ENCODE assay signal across 33 cellular contexts in the genomic region with DNA sequence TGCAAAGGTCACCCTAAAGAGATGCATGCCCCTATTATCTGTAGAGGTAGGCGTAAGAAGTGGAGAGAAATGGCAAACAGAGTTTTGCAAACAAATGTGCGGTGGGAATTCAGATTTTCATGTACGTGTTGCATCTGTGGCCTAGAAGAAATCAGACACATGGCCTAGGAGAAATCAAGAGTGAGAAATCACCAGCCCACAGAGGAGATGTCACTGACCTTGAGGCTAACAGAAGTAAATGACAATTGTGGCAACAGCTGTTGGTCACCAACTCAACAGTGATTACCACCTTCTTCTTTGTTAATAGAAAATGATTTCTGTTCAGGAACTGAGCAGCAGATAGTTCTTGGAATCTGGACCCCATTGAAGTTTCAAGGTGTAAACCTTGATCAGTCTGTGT. TPM values are rescaled to one million over a fixed set of nuclear protein-coding genes. Genes with fewer than 3 reads are reported as not detected.
"Had no signal": no experiment of that assay in that cellular context is flagged by ENCODE, and none has a peak within 500 bp of the region (broad histone marks: within the 10 kb centered on the region; RNA-seq: fewer than 3 reads in every experiment).

No MANE protein-coding gene starts in this region.

- ATAC-seq: effector memory CD8-positive, alpha-beta T cell; left lobe of liver; right lobe of liver; upper lobe of right lung; WTC11 had no signal

- DNase-seq: activated CD4-positive, alpha-beta T cell treated with anti-CD3 and anti-CD28 coated beads for 1 hour; activated CD4-positive, alpha-beta T cell treated with anti-CD3 and anti-CD28 coated beads, Interleukin-2, amount 50 U/mL, for 48 hours; activated CD8-positive, alpha-beta memory T cell treated with anti-CD3 and anti-CD28 coated beads for 24 hours; activated effector memory CD4-positive, alpha-beta T cell treated with Interleukin-2 at 50 U/mL for 16 hours; activated naive CD4-positive, alpha-beta T cell treated with anti-CD3 and anti-CD28 coated beads for 36 hours; activated naive CD8-positive, alpha-beta T cell treated with anti-CD3 and anti-CD28 coated beads for 36 hours; adrenal gland; cortex of kidney; effector memory CD8-positive, alpha-beta T cell; erythroblast; head of caudate nucleus; kidney glomerular epithelial cell; mesendoderm; nephron progenitor cell; right lobe of liver; stimulated activated CD4-positive, alpha-beta T cell treated with anti-CD3 and anti-CD28 coated beads, Interleukin-2, amount 100 ng/mL, for 48 hours; stomach; T-helper 2 cell; thyroid gland; upper lobe of right lung had no signal

- H3K27ac Mint-ChIP-seq: activated naive CD4-positive, alpha-beta T cell treated with anti-CD3 and anti-CD28 coated beads for 36 hours; activated naive CD8-positive, alpha-beta T cell treated with anti-CD3 and anti-CD28 coated beads for 36 hours; brain; nephron progenitor cell; WTC11 had no signal

- H3K9me3 Mint-ChIP-seq: activated naive CD4-positive, alpha-beta T cell treated with anti-CD3 and anti-CD28 coated beads for 36 hours; activated naive CD8-positive, alpha-beta T cell treated with anti-CD3 and anti-CD28 coated beads for 36 hours; effector memory CD8-positive, alpha-beta T cell had no signal

- H3K27me3 Mint-ChIP-seq: brain had no signal

- H3K4me1 ChIP-seq: adrenal gland, ascending aorta, thyroid gland had no signal

- H3K36me3 Mint-ChIP-seq: activated naive CD8-positive, alpha-beta T cell treated with anti-CD3 and anti-CD28 coated beads for 36 hours; brain; WTC11 had no signal

- H3K27me3 ChIP-seq: adrenal gland, ascending aorta, cardiac muscle cell, neutrophil, right lobe of liver, stomach, thyroid gland, upper lobe of right lung had no signal

- H3K36me3 ChIP-seq: adrenal gland, ascending aorta, cardiac muscle cell, neutrophil, right lobe of liver, stomach, thyroid gland, upper lobe of right lung had no signal

- H3K27ac ChIP-seq: adrenal gland, ascending aorta, cardiac muscle cell, neutrophil, right lobe of liver, stomach, thyroid gland, upper lobe of right lung had no signal

- H3K4me3 ChIP-seq: adrenal gland, ascending aorta, cardiac muscle cell, lung, right lobe of liver, stomach, thyroid gland, upper lobe of right lung had no signal

- H3K4me3 Mint-ChIP-seq: activated naive CD4-positive, alpha-beta T cell treated with anti-CD3 and anti-CD28 coated beads for 36 hours; activated naive CD8-positive, alpha-beta T cell treated with anti-CD3 and anti-CD28 coated beads for 36 hours; brain; effector memory CD8-positive, alpha-beta T cell; nephron progenitor cell; WTC11 had no signal

- H3K9me3 ChIP-seq: adrenal gland, ascending aorta, neutrophil, right lobe of liver, stomach, thyroid gland, upper lobe of right lung had no signal

RNA-seq across cellular contexts. Expression of a gene that starts 57.7 kb away (rescaled TPM):
- total RNA-seq: activated naive CD4-positive, alpha-beta T cell treated with anti-CD3 and anti-CD28 coated beads for 36 hours; activated naive CD8-positive, alpha-beta T cell treated with anti-CD3 and anti-CD28 coated beads for 36 hours; adrenal gland; ascending aorta; cardiac muscle cell; chondrocyte; fibroblast of lung; fibroblast of villous mesenchyme; left lobe of liver; osteocyte; posterior vena cava; right lobe of liver; skeletal muscle tissue; upper lobe of right lung had no signal
- polyA plus RNA-seq: lung had no signal
